7 cellular contexts compared by ENCODE assay signal in the genomic region with DNA sequence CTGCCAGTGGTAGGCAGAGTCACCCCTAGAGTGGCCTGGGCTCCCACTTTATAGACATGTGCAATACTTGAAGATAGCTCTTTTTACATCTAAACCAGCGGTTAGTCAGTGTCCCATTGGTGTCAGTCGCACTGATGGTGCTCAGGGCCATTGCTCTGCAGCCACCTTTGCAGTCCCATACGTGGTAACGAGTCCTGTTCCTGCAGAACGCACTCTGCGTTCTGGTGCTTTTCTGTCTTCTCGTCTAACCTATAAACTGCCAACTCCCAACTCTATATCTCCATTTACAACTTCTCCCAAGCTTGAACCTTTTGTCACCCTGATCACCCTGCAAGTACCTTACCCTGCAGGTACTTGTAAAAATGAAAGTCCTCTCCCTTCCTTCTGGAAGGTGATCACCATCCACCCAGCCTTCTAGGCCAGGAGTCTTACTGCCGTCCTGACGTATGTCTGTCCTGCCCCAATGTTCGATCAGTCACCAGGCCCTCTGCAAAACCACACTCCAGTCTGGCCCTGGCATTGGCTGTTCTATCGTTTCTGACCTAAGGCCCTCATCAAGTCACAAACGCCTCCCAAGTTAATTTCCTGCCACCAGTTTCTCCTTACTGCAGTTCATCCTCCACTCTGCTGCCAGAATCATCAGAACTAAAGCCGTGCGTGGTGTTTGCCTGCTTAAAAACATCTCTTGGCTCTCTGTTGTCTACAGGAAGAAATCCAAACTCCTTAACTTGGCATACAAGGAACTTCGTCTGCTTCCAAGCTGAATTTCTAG. TPM values are rescaled to one million over a fixed set of nuclear protein-coding genes. Genes with fewer than 3 reads are reported as not detected.
DNase-seq lines count a peak whose midpoint lies in the region; ATAC-seq and TF ChIP-seq lines count a peak whose summit lies in the region.

No MANE protein-coding gene starts in this region.

- POLR2A ChIA-PET in activated naive CD8-positive, alpha-beta T cell treated with anti-CD3 and anti-CD28 coated beads, Interleukin-2, amount 10 ng/mL, durations not matched to agents 7 days and 5 days (lab: Charles Lee) = interaction anchor here (1.4 to 1.8 kb wide), 2 partner anchors 9 to 26 kb away, joined by 4 to 10 read pairs; a partner anchor contains a TSS

- peak overlapping the region; percentile 74 for H3K27ac Mint-ChIP-seq in activated naive CD8-positive, alpha-beta T cell treated with anti-CD3 and anti-CD28 coated beads, Interleukin-2, amount 10 ng/mL, durations not matched to agents 7 days and 5 days

- H3K27me3 Mint-ChIP-seq in activated naive CD8-positive, alpha-beta T cell treated with anti-CD3 and anti-CD28 coated beads, Interleukin-2, amount 10 ng/mL, durations not matched to agents 7 days and 5 days = no peaks in the 10 kb centered on the region

- peak overlapping the region in 3 of 5 donors; percentile 15 to 30 (median 17) for H3K9ac ChIP-seq in subcutaneous abdominal adipose tissue (ENCODE audit: low read length in 5 of 5)

- peak; percentile 51 for DNase-seq in LNCaP clone FGC (ENCODE audit: low read depth)
- no peak for DNase-seq in activated naive CD8-positive, alpha-beta T cell treated with anti-CD3 and anti-CD28 coated beads, Interleukin-2, amount 10 ng/mL, durations not matched to agents 7 days and 5 days
- no peak for DNase-seq in left lung
- no peak for DNase-seq in NCI-H748 treated with DMSO at 0.1 percent for 48 hours (lab: John Stamatoyannopoulos, UW)
- no peak for DNase-seq in NCI-H82 (lab: John Stamatoyannopoulos, UW)

- no peaks in the 10 kb centered on the region for H3K9me3 ChIP-seq in left lung
- no peaks in the 10 kb centered on the region for H3K9me3 ChIP-seq in subcutaneous abdominal adipose tissue (ENCODE audit: control insufficient read depth in 5 of 5, low read length in 5 of 5)

- H3K4me1 Mint-ChIP-seq in activated naive CD8-positive, alpha-beta T cell treated with anti-CD3 and anti-CD28 coated beads, Interleukin-2, amount 10 ng/mL, durations not matched to agents 7 days and 5 days = peaks cover 53% of the 10 kb centered on the region

- H3K4me3 ChIP-seq in LNCaP clone FGC (ENCODE audit: low read depth, low read length) (peak overlapping the region; percentile 16), left lung (no peak overlapping the region), subcutaneous abdominal adipose tissue (ENCODE audit: low read depth in 1 of 5, low read length in 5 of 5) (peak overlapping the region in 1 of 5 donors; percentile 26)

- intact Hi-C loops in left lung (cut with DNase I) = no loop called here

- H3K36me3 ChIP-seq in left lung (no peaks in the 10 kb centered on the region), subcutaneous abdominal adipose tissue (ENCODE audit: control insufficient read depth in 5 of 5, insufficient read depth in 5 of 5, low read length in 5 of 5) (no peaks in the 10 kb centered on the region)

- H3K27me3 ChIP-seq in left lung = no peaks in the 10 kb centered on the region
- no peaks in the 10 kb centered on the region for H3K27me3 ChIP-seq in subcutaneous abdominal adipose tissue (ENCODE audit: control insufficient read depth in 5 of 5, insufficient read depth in 4 of 5, low read length in 5 of 5)

- TF ChIP-seq CTCF in LNCaP clone FGC (IDR thresholded peaks at IDR 0.05; ENCODE audit: control insufficient read depth, extremely low read depth, insufficient read depth) (no peak), left lung (IDR thresholded peaks at IDR 0.05) (no peak)

- peaks cover 14% of the 10 kb centered on the region for H3K36me3 Mint-ChIP-seq in activated naive CD8-positive, alpha-beta T cell treated with anti-CD3 and anti-CD28 coated beads, Interleukin-2, amount 10 ng/mL, durations not matched to agents 7 days and 5 days

- H3K4me1 ChIP-seq in left lung = peaks cover 22 to 69% of the 10 kb centered on the region in 2 donors
- H3K4me1 ChIP-seq in subcutaneous abdominal adipose tissue (ENCODE audit: control insufficient read depth in 5 of 5, insufficient read depth in 5 of 5, low read length in 5 of 5) = peaks cover 8 to 56% (median 41%) of the 10 kb centered on the region in 5 donors

- peak overlapping the region; percentile 57 for H3K4me3 Mint-ChIP-seq in activated naive CD8-positive, alpha-beta T cell treated with anti-CD3 and anti-CD28 coated beads, Interleukin-2, amount 10 ng/mL, durations not matched to agents 7 days and 5 days

- H3K27ac ChIP-seq in left lung = peak overlapping the region; percentile 48 to 60
- peak overlapping the region; percentile 68 for H3K27ac ChIP-seq in subcutaneous abdominal adipose tissue (ENCODE audit: low read depth, low read length)

- ATAC-seq in activated naive CD8-positive, alpha-beta T cell treated with anti-CD3 and anti-CD28 coated beads, Interleukin-2, amount 10 ng/mL, durations not matched to agents 7 days and 5 days (ENCODE audit: low read depth) = no peak
- ATAC-seq in left lung (peak; percentile 13), HG02852 (IDR thresholded peaks at IDR 0.05; ENCODE audit: unreplicated experiment) (no peak)

- H3K9me3 Mint-ChIP-seq in activated naive CD8-positive, alpha-beta T cell treated with anti-CD3 and anti-CD28 coated beads, Interleukin-2, amount 10 ng/mL, durations not matched to agents 7 days and 5 days = no peaks in the 10 kb centered on the region

RNA-seq across cellular contexts. Expression of a gene that starts 7.9 kb away (rescaled TPM):
- 10 to 100 TPM; 37.0 to 39.1 TPM for total RNA-seq in activated naive CD8-positive, alpha-beta T cell treated with anti-CD3 and anti-CD28 coated beads, Interleukin-2, amount 10 ng/mL, durations not matched to agents 7 days and 5 days
- total RNA-seq in left lung = 10 to 100 TPM; 49.3 to 54.0 TPM
